Comparison of ENCODE assay signal across 14 cellular contexts in the genomic region with DNA sequence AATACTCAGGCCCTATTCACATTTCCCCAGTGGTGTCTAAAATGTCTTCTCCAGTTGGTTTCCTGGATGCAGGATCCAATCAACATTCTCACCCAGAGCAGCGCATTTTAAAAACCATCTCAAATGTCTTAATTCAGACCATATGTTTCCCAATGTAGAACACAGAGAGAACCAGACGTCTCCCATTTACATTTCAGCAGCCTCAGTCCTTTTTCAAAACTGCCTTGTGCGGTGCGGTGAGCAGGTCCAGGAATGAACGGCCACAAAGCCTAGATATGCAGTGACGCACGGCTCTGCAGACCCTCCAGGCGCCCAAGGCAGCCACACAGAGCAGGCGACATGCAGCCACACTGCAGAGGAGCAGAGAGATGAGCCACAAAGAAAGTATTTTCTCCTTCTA.
"Had no signal": no experiment of that assay in that cellular context is flagged by ENCODE, and none has a peak within 500 bp of the region (broad histone marks: within the 10 kb centered on the region; RNA-seq: fewer than 3 reads in every experiment).

No MANE protein-coding gene starts in this region.

- H3K27ac ChIP-seq: dorsolateral prefrontal cortex, neutrophil, right atrium auricular region, tibial nerve, VCaP had no signal

- H3K4me3 ChIP-seq: dorsolateral prefrontal cortex, right atrium auricular region, tibial nerve had no signal

- H3K4me1 Mint-ChIP-seq: stimulated activated effector memory CD8-positive, alpha-beta T cell treated with anti-CD3 and anti-CD28 coated beads, Interleukin-12 subunit alpha, Interleukin-12 subunit beta, amount 100 ng/mL, for 72 hours had no signal

- H3K27ac Mint-ChIP-seq: activated CD4-positive, alpha-beta memory T cell treated with anti-CD3 and anti-CD28 coated beads for 36 hours; activated naive CD8-positive, alpha-beta T cell treated with anti-CD3 and anti-CD28 coated beads for 36 hours; stimulated activated effector memory CD8-positive, alpha-beta T cell treated with anti-CD3 and anti-CD28 coated beads, Interleukin-12 subunit alpha, Interleukin-12 subunit beta, amount 100 ng/mL, for 72 hours had no signal

- H3K36me3 Mint-ChIP-seq: activated CD4-positive, alpha-beta memory T cell treated with anti-CD3 and anti-CD28 coated beads for 36 hours; activated naive CD8-positive, alpha-beta T cell treated with anti-CD3 and anti-CD28 coated beads for 36 hours; stimulated activated effector memory CD8-positive, alpha-beta T cell treated with anti-CD3 and anti-CD28 coated beads, Interleukin-12 subunit alpha, Interleukin-12 subunit beta, amount 100 ng/mL, for 72 hours had no signal

- H3K27me3 Mint-ChIP-seq: activated CD4-positive, alpha-beta memory T cell treated with anti-CD3 and anti-CD28 coated beads for 36 hours; activated naive CD8-positive, alpha-beta T cell treated with anti-CD3 and anti-CD28 coated beads for 36 hours had no signal

- H3K9me3 ChIP-seq: neutrophil, right atrium auricular region, tibial nerve had no signal

- H3K9me3 Mint-ChIP-seq: activated CD4-positive, alpha-beta memory T cell treated with anti-CD3 and anti-CD28 coated beads for 36 hours; activated naive CD8-positive, alpha-beta T cell treated with anti-CD3 and anti-CD28 coated beads for 36 hours; activated T-cell treated with anti-CD3 and anti-CD28 coated beads, Interleukin-2, amount 50 U/mL, for 4 hours; stimulated activated effector memory CD8-positive, alpha-beta T cell treated with anti-CD3 and anti-CD28 coated beads, Interleukin-12 subunit alpha, Interleukin-12 subunit beta, amount 100 ng/mL, for 72 hours had no signal

- H3K4me1 ChIP-seq: right atrium auricular region, tibial nerve had no signal

- H3K36me3 ChIP-seq: neutrophil, right atrium auricular region, tibial nerve had no signal

- DNase-seq: activated CD4-positive, alpha-beta memory T cell treated with anti-CD3 and anti-CD28 coated beads for 36 hours; activated gamma-delta T cell treated with Interleukin-2 at 50 U/mL for 16 hours; activated naive CD8-positive, alpha-beta T cell treated with anti-CD3 and anti-CD28 coated beads for 36 hours; activated T-cell treated with anti-CD3 and anti-CD28 coated beads, Interleukin-2, amount 50 U/mL, for 4 hours; anterior cingulate cortex; dorsolateral prefrontal cortex; hippocampal formation; T1000 had no signal

- H3K4me3 Mint-ChIP-seq: activated CD4-positive, alpha-beta memory T cell treated with anti-CD3 and anti-CD28 coated beads for 36 hours; activated naive CD8-positive, alpha-beta T cell treated with anti-CD3 and anti-CD28 coated beads for 36 hours; activated T-cell treated with anti-CD3 and anti-CD28 coated beads, Interleukin-2, amount 50 U/mL, for 4 hours; stimulated activated effector memory CD8-positive, alpha-beta T cell treated with anti-CD3 and anti-CD28 coated beads, Interleukin-12 subunit alpha, Interleukin-12 subunit beta, amount 100 ng/mL, for 72 hours had no signal

- H3K27me3 ChIP-seq: dorsolateral prefrontal cortex, neutrophil, right atrium auricular region, tibial nerve had no signal

- ATAC-seq: activated T-cell treated with anti-CD3 and anti-CD28 coated beads, Interleukin-2, amount 50 U/mL, for 4 hours; esophagus mucosa; stimulated activated effector memory CD8-positive, alpha-beta T cell treated with anti-CD3 and anti-CD28 coated beads, Interleukin-12 subunit alpha, Interleukin-12 subunit beta, amount 100 ng/mL, for 72 hours had no signal
